In genomic region chr17:1630662-1631061, GRCh38 we compare ENCODE assay signal across 1 cellular context.
TF ChIP-seq lines count a peak whose summit lies in the region.

No MANE protein-coding gene starts in this region.

TF ChIP-seq in WTC11, 78 proteins besides CTCF, POLR2A, EP300 and RAD21 (continued from another document):
- TF ChIP-seq, protein P1, sequence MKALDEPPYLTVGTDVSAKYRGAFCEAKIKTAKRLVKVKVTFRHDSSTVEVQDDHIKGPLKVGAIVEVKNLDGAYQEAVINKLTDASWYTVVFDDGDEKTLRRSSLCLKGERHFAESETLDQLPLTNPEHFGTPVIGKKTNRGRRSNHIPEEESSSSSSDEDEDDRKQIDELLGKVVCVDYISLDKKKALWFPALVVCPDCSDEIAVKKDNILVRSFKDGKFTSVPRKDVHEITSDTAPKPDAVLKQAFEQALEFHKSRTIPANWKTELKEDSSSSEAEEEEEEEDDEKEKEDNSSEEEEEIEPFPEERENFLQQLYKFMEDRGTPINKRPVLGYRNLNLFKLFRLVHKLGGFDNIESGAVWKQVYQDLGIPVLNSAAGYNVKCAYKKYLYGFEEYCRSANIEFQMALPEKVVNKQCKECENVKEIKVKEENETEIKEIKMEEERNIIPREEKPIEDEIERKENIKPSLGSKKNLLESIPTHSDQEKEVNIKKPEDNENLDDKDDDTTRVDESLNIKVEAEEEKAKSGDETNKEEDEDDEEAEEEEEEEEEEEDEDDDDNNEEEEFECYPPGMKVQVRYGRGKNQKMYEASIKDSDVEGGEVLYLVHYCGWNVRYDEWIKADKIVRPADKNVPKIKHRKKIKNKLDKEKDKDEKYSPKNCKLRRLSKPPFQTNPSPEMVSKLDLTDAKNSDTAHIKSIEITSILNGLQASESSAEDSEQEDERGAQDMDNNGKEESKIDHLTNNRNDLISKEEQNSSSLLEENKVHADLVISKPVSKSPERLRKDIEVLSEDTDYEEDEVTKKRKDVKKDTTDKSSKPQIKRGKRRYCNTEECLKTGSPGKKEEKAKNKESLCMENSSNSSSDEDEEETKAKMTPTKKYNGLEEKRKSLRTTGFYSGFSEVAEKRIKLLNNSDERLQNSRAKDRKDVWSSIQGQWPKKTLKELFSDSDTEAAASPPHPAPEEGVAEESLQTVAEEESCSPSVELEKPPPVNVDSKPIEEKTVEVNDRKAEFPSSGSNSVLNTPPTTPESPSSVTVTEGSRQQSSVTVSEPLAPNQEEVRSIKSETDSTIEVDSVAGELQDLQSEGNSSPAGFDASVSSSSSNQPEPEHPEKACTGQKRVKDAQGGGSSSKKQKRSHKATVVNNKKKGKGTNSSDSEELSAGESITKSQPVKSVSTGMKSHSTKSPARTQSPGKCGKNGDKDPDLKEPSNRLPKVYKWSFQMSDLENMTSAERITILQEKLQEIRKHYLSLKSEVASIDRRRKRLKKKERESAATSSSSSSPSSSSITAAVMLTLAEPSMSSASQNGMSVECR (CRISPR knock-in tag; IDR thresholded peaks at IDR 0.05; ENCODE audit: borderline replicate concordance), result no peak
- TF ChIP-seq AFF4 (CRISPR knock-in tag; IDR thresholded peaks at IDR 0.05; ENCODE audit: borderline replicate concordance), result no peak
- TF ChIP-seq ZNF121 (CRISPR knock-in tag; IDR thresholded peaks at IDR 0.05), result no peak
- no peak for TF ChIP-seq ATF2 (CRISPR knock-in tag; IDR thresholded peaks at IDR 0.05; ENCODE audit: borderline replicate concordance, low read depth)
- TF ChIP-seq GRHL2 (CRISPR knock-in tag; IDR thresholded peaks at IDR 0.05; ENCODE audit: insufficient replicate concordance, severe bottlenecking), result no peak
- no peak for TF ChIP-seq ATF1 (CRISPR knock-in tag; IDR thresholded peaks at IDR 0.05)
- TF ChIP-seq, protein P2, sequence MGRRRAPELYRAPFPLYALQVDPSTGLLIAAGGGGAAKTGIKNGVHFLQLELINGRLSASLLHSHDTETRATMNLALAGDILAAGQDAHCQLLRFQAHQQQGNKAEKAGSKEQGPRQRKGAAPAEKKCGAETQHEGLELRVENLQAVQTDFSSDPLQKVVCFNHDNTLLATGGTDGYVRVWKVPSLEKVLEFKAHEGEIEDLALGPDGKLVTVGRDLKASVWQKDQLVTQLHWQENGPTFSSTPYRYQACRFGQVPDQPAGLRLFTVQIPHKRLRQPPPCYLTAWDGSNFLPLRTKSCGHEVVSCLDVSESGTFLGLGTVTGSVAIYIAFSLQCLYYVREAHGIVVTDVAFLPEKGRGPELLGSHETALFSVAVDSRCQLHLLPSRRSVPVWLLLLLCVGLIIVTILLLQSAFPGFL (CRISPR knock-in tag; IDR thresholded peaks at IDR 0.05; ENCODE audit: borderline replicate concordance), result no peak
